ENCODE assay signal across 18 cellular contexts in the genomic region with DNA sequence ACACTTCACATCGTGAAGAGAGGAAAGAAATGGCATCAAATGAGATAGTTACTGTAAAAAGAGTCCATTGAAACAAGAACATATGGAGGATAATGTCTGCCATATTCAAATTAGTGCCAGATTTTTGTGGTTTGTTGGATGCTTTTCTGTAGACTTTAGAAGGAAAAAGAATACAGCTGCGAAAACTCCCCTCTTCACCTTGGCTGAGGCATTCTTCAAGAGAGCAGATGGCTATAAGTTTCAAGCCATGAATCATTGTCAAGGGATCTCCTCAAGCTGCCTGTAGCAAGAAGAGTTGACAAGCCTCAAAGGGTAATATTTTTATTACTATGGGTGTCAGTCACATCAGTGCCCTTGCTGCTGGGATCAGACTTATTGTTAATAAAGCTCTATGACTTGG.
DNase-seq lines count a peak whose midpoint lies in the region; ATAC-seq and TF ChIP-seq lines count a peak whose summit lies in the region.
"Had no signal": no experiment of that assay in that cellular context is flagged by ENCODE, and none has a peak within 500 bp of the region (broad histone marks: within the 10 kb centered on the region; RNA-seq: fewer than 3 reads in every experiment).

No MANE protein-coding gene starts in this region.

- no peaks in the 10 kb centered on the region for H3K79me1 ChIP-seq in neuronal stem cell (ENCODE audit: low read depth, low read length)

- no peaks in the 10 kb centered on the region for H3K27me3 Mint-ChIP-seq in nephron (ENCODE audit: low read depth)
- H3K27me3 Mint-ChIP-seq: CD4-positive, alpha-beta memory T cell had no signal

- WGBS in neuronal stem cell (ENCODE audit: extremely low coverage in 2 of 2, insufficient read length in 2 of 2, insufficient replicate concordance in 1 of 2), 2 donors = no CpG with 5 or more reads among the region's 2 CpGs

- H3K4me1 Mint-ChIP-seq in nephron = peaks cover 38% of the 10 kb centered on the region
- H3K4me1 Mint-ChIP-seq: CD14-positive monocyte; CD4-positive, alpha-beta memory T cell; GM23338 had no signal

- H3K9me3 Mint-ChIP-seq in nephron = peaks cover 11% of the 10 kb centered on the region

- no peak overlapping the region for H3K14ac ChIP-seq in neuronal stem cell (ENCODE audit: low read length)

- H3K27ac Mint-ChIP-seq in nephron = peak overlapping the region; percentile 26 to 54 (median 40)
- H3K27ac Mint-ChIP-seq: CD14-positive monocyte; CD4-positive, alpha-beta memory T cell; GM23338 had no signal

- no peak overlapping the region for H3K4ac ChIP-seq in neuronal stem cell (ENCODE audit: low read length)

- H3K36me3 Mint-ChIP-seq in nephron (ENCODE audit: low read depth) = no peaks in the 10 kb centered on the region
- H3K36me3 Mint-ChIP-seq: CD14-positive monocyte; CD4-positive, alpha-beta memory T cell had no signal

- no peak overlapping the region for H2BK120ac ChIP-seq in neuronal stem cell (ENCODE audit: low read depth, low read length)

- H3K27me3 ChIP-seq in neuronal stem cell (ENCODE audit: control insufficient read depth in 3 of 3, insufficient read depth in 3 of 3, low read depth in 1 of 3, low read length in 3 of 3) = no peaks in the 10 kb centered on the region
- H3K27me3 ChIP-seq: BLaER1 had no signal

- H3K9ac ChIP-seq in neuronal stem cell (ENCODE audit: low read depth, low read length, poor library complexity) = no peak overlapping the region
- H3K9ac ChIP-seq: BLaER1 had no signal

- in situ Hi-C loops in astrocyte of the spinal cord (cut with HindIII; ENCODE audit: low sequenced_read_pairs) = no loop called here

- H3K4me3 Mint-ChIP-seq in nephron = no peak overlapping the region
- H3K4me3 Mint-ChIP-seq: CD14-positive monocyte; CD4-positive, alpha-beta memory T cell; GM23338 had no signal

- no peaks in the 10 kb centered on the region for H3K9me3 ChIP-seq in neuronal stem cell (replicated peaks in 1 of 2; ENCODE audit: control insufficient read depth in 2 of 2, insufficient read depth in 1 of 2, low read depth in 1 of 2, low read length in 2 of 2)
- H3K9me3 ChIP-seq: A549, BLaER1 had no signal

- ATAC-seq in HG02852 (IDR thresholded peaks at IDR 0.05; ENCODE audit: unreplicated experiment) = no peak
- ATAC-seq: A549, GM23338 had no signal

- no peak overlapping the region for H2BK12ac ChIP-seq in neuronal stem cell (ENCODE audit: low read length)

- TF ChIP-seq CTCF in astrocyte of the spinal cord (IDR thresholded peaks at IDR 0.05; ENCODE audit: low read depth, low read length) = no peak
- no peak for TF ChIP-seq CTCF in nephron (IDR thresholded peaks at IDR 0.05; ENCODE audit: unreplicated experiment in 3 of 3)

- no peak overlapping the region for H2BK5ac ChIP-seq in neuronal stem cell (ENCODE audit: low read length)

- H2BK15ac ChIP-seq in neuronal stem cell (ENCODE audit: low read length) = no peak overlapping the region

- no peaks in the 10 kb centered on the region for H3K4me1 ChIP-seq in neuronal stem cell (ENCODE audit: control insufficient read depth in 2 of 2, insufficient read depth in 1 of 2, low read depth in 1 of 2, low read length in 2 of 2)
- H3K4me1 ChIP-seq: A549, BLaER1 had no signal

- H3K36me3 ChIP-seq in neuronal stem cell (replicated peaks in 1 of 2; ENCODE audit: control insufficient read depth in 2 of 2, insufficient read depth in 2 of 2, low read length in 2 of 2) = no peaks in the 10 kb centered on the region
- H3K36me3 ChIP-seq: BLaER1 had no signal

- H3K4me3 ChIP-seq in astrocyte of the spinal cord (ENCODE audit: low read depth, low read length) (no peak overlapping the region), neuronal stem cell (ENCODE audit: low read length in 2 of 2) (no peak overlapping the region)
- H3K4me3 ChIP-seq: A549, BLaER1, GM23338 had no signal

- no peak overlapping the region for H3K27ac ChIP-seq in neuronal stem cell (replicated peaks; ENCODE audit: low read length)
- H3K27ac ChIP-seq: 22Rv1, A549, BLaER1 had no signal

- H4K91ac ChIP-seq in neuronal stem cell (ENCODE audit: low read depth, low read length, poor library complexity) = no peak overlapping the region

- H2AK5ac ChIP-seq in neuronal stem cell (ENCODE audit: low read depth, low read length) = no peak overlapping the region

- no peak overlapping the region for H3K4me2 ChIP-seq in neuronal stem cell (ENCODE audit: insufficient read depth, low read length, poor library complexity, severe bottlenecking)
- H3K4me2 ChIP-seq: A549, BLaER1, GM23338 had no signal

- H3K18ac ChIP-seq in neuronal stem cell (ENCODE audit: low read length) = no peak overlapping the region

- DNase-seq in NCI-H82 (lab: John Stamatoyannopoulos, UW) (peak; percentile 44), NCI-H82 treated with DMSO at 0.1 percent for 48 hours (lab: John Stamatoyannopoulos, UW; ENCODE audit: unreplicated experiment) (no peak), astrocyte of the spinal cord (ENCODE audit: low read depth, low spot score) (peak; percentile 5), occipital lobe (lab: John Stamatoyannopoulos, UW) (no peak), UCSD-AML1 (lab: John Stamatoyannopoulos, UW; ENCODE audit: unreplicated experiment) (no peak), neuronal stem cell (ENCODE audit: low spot score) (no peak)
- DNase-seq: CD4-positive, alpha-beta memory T cell; DMS153; DMS79; GDM1; HCEC 1CT had no signal

- H4K8ac ChIP-seq in neuronal stem cell (ENCODE audit: low read depth, low read length) = no peak overlapping the region

- H3K23ac ChIP-seq in neuronal stem cell (ENCODE audit: low read depth, low read length, poor library complexity) = no peak overlapping the region

- H2AFZ ChIP-seq in neuronal stem cell (ENCODE audit: low read length) = no peak overlapping the region
- H2AFZ ChIP-seq: GM23338 had no signal

Comparison
In these comparisons a context has a peak if more than half of its experiments do, and no peak if none do; other contexts are left out.
1. DNase-seq: peak in NCI-H82 (single experiment) and astrocyte of the spinal cord (single experiment); none in NCI-H82 treated with DMSO at 0.1 percent for 48 hours (single experiment), occipital lobe (single experiment), UCSD-AML1 (single experiment) and neuronal stem cell (single experiment).